Comparison of ENCODE assay signal across 8 cellular contexts in genomic region chr1:93585059-93585966, GRCh38.
A peak's percentile ranks its signal among the peaks of the same experiment; 100 is the strongest.
DNase-seq lines count a peak whose midpoint lies in the region; ATAC-seq, FAIRE-seq and TF ChIP-seq lines count a peak whose summit lies in the region.

No MANE protein-coding gene starts in this region.

- H3K27me3 ChIP-seq in HUES48 (ENCODE audit: control insufficient read depth, insufficient read depth, low read length) = no peaks in the 10 kb centered on the region
- H3K27me3 ChIP-seq in bronchial epithelial cell (ENCODE audit: control insufficient read depth, insufficient read depth, low read length) = no peaks in the 10 kb centered on the region
- no peaks in the 10 kb centered on the region for H3K27me3 ChIP-seq in subcutaneous abdominal adipose tissue (ENCODE audit: control insufficient read depth in 5 of 5, insufficient read depth in 4 of 5, low read length in 5 of 5)
- no peaks in the 10 kb centered on the region for H3K27me3 ChIP-seq in BE2C

- H3K4me3 ChIP-seq in HUES48 (ENCODE audit: low read depth, low read length) (no peak overlapping the region), bronchial epithelial cell (ENCODE audit: low read depth, low read length) (no peak overlapping the region), subcutaneous abdominal adipose tissue (ENCODE audit: low read depth in 1 of 5, low read length in 5 of 5) (peak overlapping the region in 1 of 5 donors; percentile 35), BE2C (ENCODE audit: low read depth, low read length) (no peak overlapping the region)

- peak; percentile 91 for ATAC-seq in left lobe of liver
- no peak for ATAC-seq in GM18517 (IDR thresholded peaks at IDR 0.05; ENCODE audit: unreplicated experiment)

- H3K4me1 ChIP-seq in HUES48 (ENCODE audit: control insufficient read depth, insufficient read depth, low read length) = no peaks in the 10 kb centered on the region
- peaks cover 3 to 35% (median 27%) of the 10 kb centered on the region in 5 donors for H3K4me1 ChIP-seq in subcutaneous abdominal adipose tissue (ENCODE audit: control insufficient read depth in 5 of 5, insufficient read depth in 5 of 5, low read length in 5 of 5)
- H3K4me1 ChIP-seq in BE2C = no peaks in the 10 kb centered on the region

- H3K9me3 ChIP-seq in HUES48 (ENCODE audit: control insufficient read depth, insufficient read depth, low read length) (no peaks in the 10 kb centered on the region), subcutaneous abdominal adipose tissue (ENCODE audit: control insufficient read depth in 5 of 5, low read length in 5 of 5) (no peaks in the 10 kb centered on the region), BE2C (no peaks in the 10 kb centered on the region)

- FAIRE-seq in bronchial epithelial cell (lab: Jason Lieb, UNC) = no peak

- no peak for TF ChIP-seq CTCF in bronchial epithelial cell (IDR thresholded peaks at IDR 0.05; ENCODE audit: insufficient read depth, low read length, severe bottlenecking)
- no peak for TF ChIP-seq CTCF in BE2C (IDR thresholded peaks at IDR 0.05; ENCODE audit: low read depth, low read length)

- peak overlapping the region; percentile 22 for H3K27ac ChIP-seq in HUES48 (ENCODE audit: low read depth, low read length)
- H3K27ac ChIP-seq in subcutaneous abdominal adipose tissue (ENCODE audit: low read depth, low read length) = peak overlapping the region; percentile 93

- no peak overlapping the region for H3K9ac ChIP-seq in HUES48 (ENCODE audit: low read depth, low read length)
- peak overlapping the region in 3 of 5 donors; percentile 28 to 58 (median 29) for H3K9ac ChIP-seq in subcutaneous abdominal adipose tissue (ENCODE audit: low read length in 5 of 5)

- peak; percentile 74 for DNase-seq in bronchial epithelial cell (ENCODE audit: low read depth)
- peak; percentile 99 for DNase-seq in left lobe of liver (ENCODE audit: low spot score)
- no peak for DNase-seq in amniotic stem cell (lab: John Stamatoyannopoulos, UW)
- DNase-seq in BE2C = no peak
- DNase-seq in activated CD8-positive, alpha-beta memory T cell treated with anti-CD3 and anti-CD28 coated beads, Interleukin-2, amount 50 U/mL, for 48 hours = no peak

- H3K36me3 ChIP-seq in HUES48 (ENCODE audit: control insufficient read depth, insufficient read depth, low read length) (peaks cover 48% of the 10 kb centered on the region), bronchial epithelial cell (ENCODE audit: control insufficient read depth, insufficient read depth, low read length) (peaks cover 50% of the 10 kb centered on the region), subcutaneous abdominal adipose tissue (ENCODE audit: control insufficient read depth in 5 of 5, insufficient read depth in 5 of 5, low read length in 5 of 5) (peaks cover 6 to 86% (median 58%) of the 10 kb centered on the region in 5 donors), BE2C (peaks cover 39% of the 10 kb centered on the region)

Comparison
In these comparisons a context has a peak if more than half of its experiments do, and no peak if none do; other contexts are left out.
1. DNase-seq: peak in bronchial epithelial cell (single experiment) and left lobe of liver (single experiment); none in amniotic stem cell (single experiment), BE2C (single experiment) and activated CD8-positive, alpha-beta memory T cell treated with anti-CD3 and anti-CD28 coated beads, Interleukin-2, amount 50 U/mL, for 48 hours (single experiment).